8 cellular contexts compared by ENCODE assay signal in the genomic region with DNA sequence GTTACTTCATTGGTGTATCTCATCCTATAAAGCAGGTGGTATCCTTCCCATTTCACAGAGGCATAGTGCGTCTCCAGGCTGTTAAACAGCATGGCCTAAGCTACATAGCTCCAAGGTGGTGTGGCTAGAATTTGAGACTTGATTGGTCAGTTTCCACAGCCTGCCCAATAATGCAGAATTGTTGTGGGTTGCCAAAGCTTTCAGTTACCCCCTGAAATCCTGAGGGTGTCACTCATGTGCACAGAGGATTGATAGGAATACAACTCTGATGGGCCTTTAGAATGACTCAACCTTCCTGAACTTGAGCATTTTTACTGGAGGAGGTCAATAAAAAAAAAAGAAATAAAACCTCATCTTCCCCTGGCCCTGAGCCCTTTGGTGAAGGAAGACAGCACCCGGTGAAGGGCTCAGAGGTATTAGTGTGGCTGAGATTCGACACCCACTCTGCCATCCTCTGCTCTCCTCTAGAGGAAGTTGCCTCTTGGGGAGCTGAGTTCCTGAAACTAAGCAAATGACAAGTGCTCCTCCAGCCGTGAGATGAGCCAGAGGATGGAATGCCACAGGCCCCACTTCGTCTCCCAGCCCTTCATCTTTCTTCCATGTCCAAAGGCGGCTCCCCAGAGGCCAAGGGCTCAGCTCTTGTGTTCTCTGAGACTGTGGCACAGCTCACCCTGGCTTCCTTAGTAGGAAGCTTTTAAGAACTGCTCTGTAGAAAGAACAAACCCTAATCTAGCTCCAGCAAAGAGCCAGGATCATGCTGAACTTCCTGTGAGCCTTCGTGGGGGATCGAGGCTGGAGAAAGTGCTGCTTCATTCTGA. TPM values are rescaled to one million over a fixed set of nuclear protein-coding genes. Genes with fewer than 3 reads are reported as not detected.
A peak's percentile ranks its signal among the peaks of the same experiment; 100 is the strongest.
DNase-seq lines count a peak whose midpoint lies in the region; ATAC-seq, FAIRE-seq and TF ChIP-seq lines count a peak whose summit lies in the region.

No MANE protein-coding gene starts in this region.

- peak; percentile 58 to 65 for ATAC-seq in CD4-positive, CD25-positive, alpha-beta regulatory T cell (ENCODE audit: low read depth in 2 of 2)
- ATAC-seq in HG03432 (IDR thresholded peaks at IDR 0.05; ENCODE audit: unreplicated experiment) (peak; percentile 56), HG03457 (IDR thresholded peaks at IDR 0.05; ENCODE audit: unreplicated experiment) (no peak)
- peak; percentile 55 for ATAC-seq in activated CD8-positive, alpha-beta T cell treated with anti-CD3 and anti-CD28 coated beads for 36 hours

- peak overlapping the region; percentile 90 for H3K27ac ChIP-seq in CD4-positive, CD25-positive, alpha-beta regulatory T cell (ENCODE audit: insufficient read depth, low read length, poor library complexity, severe bottlenecking)
- H3K27ac ChIP-seq in transverse colon: peak overlapping the region; percentile 84 to 90 (median 88)

- POLR2A ChIA-PET in activated CD8-positive, alpha-beta T cell treated with anti-CD3 and anti-CD28 coated beads for 36 hours (lab: Charles Lee): interaction anchor here (0.6 to 2.9 kb wide), 9 partner anchors 9 to 80 kb away, joined by 3 to 27 read pairs (median 3); a partner anchor contains a TSS

- 36 to 50% methylated on average over 2 to 8 of the region's 8 CpGs for WGBS in transverse colon (ENCODE audit: low coverage in 1 of 2), 2 donors

- intact Hi-C loops in activated CD8-positive, alpha-beta T cell treated with anti-CD3 and anti-CD28 coated beads for 36 hours (cut with micrococcal nuclease): no loop called here
- intact Hi-C loops in transverse colon (cut with DNase I; ENCODE audit: low total_unique reads): no loop called here

- peak in 2 of 3 donors; percentile 26 to 68 for DNase-seq in CD4-positive, CD25-positive, alpha-beta regulatory T cell
- peak; percentile 48 for DNase-seq in GM19239 (ENCODE audit: insufficient read length, low spot score)
- DNase-seq in activated CD8-positive, alpha-beta T cell treated with anti-CD3 and anti-CD28 coated beads for 36 hours: peak; percentile 49
- peak; percentile 26 for DNase-seq in iris pigment epithelial cell (ENCODE audit: low read depth)
- DNase-seq in transverse colon: peak; percentile 35
- no peak for DNase-seq in effector CD8-positive, alpha-beta T cell (lab: John Stamatoyannopoulos, UW)

- peak overlapping the region; percentile 96 to 100 (median 98) for H3K4me3 Mint-ChIP-seq in CD4-positive, CD25-positive, alpha-beta regulatory T cell
- H3K4me3 Mint-ChIP-seq in activated CD8-positive, alpha-beta T cell treated with anti-CD3 and anti-CD28 coated beads for 36 hours: peak overlapping the region; percentile 99

- in situ Hi-C loops in transverse colon (cut with MboI; ENCODE audit: low pct_ligation_motif_present in 1 of 4, low pct_unique_long_range_greater_than_20kb in 1 of 4, low sequenced_read_pairs in 3 of 4): no loop called here

- H3K27me3 Mint-ChIP-seq in CD4-positive, CD25-positive, alpha-beta regulatory T cell: no peaks in the 10 kb centered on the region
- H3K27me3 Mint-ChIP-seq in activated CD8-positive, alpha-beta T cell treated with anti-CD3 and anti-CD28 coated beads for 36 hours: no peaks in the 10 kb centered on the region

- H3K9me3 ChIP-seq in CD4-positive, CD25-positive, alpha-beta regulatory T cell (ENCODE audit: control insufficient read depth in 2 of 2, low read length in 2 of 2): no peaks in the 10 kb centered on the region
- no peaks in the 10 kb centered on the region for H3K9me3 ChIP-seq in transverse colon

- FAIRE-seq in GM19239 (lab: Jason Lieb, UNC): peak; percentile 26

- no peaks in the 10 kb centered on the region for H3K27me3 ChIP-seq in CD4-positive, CD25-positive, alpha-beta regulatory T cell (ENCODE audit: control insufficient read depth, insufficient read depth, low read length)
- H3K27me3 ChIP-seq in transverse colon: no peaks in the 10 kb centered on the region

- peaks cover 6 to 77% (median 54%) of the 10 kb centered on the region in 4 donors for H3K4me1 Mint-ChIP-seq in CD4-positive, CD25-positive, alpha-beta regulatory T cell
- peaks cover 61% of the 10 kb centered on the region for H3K4me1 Mint-ChIP-seq in activated CD8-positive, alpha-beta T cell treated with anti-CD3 and anti-CD28 coated beads for 36 hours (ENCODE audit: low read depth)

- TF ChIP-seq EP300 in transverse colon (IDR thresholded peaks at IDR 0.05; ENCODE audit: low read depth): no peak

- peak overlapping the region; percentile 100 for H3K27ac Mint-ChIP-seq in CD4-positive, CD25-positive, alpha-beta regulatory T cell
- peak overlapping the region; percentile 100 for H3K27ac Mint-ChIP-seq in activated CD8-positive, alpha-beta T cell treated with anti-CD3 and anti-CD28 coated beads for 36 hours

- peaks cover 56% of the 10 kb centered on the region for H3K4me1 ChIP-seq in CD4-positive, CD25-positive, alpha-beta regulatory T cell (ENCODE audit: control insufficient read depth, insufficient read depth, low read length, poor library complexity, severe bottlenecking)
- H3K4me1 ChIP-seq in transverse colon: peaks cover 0 to 37% (median 30%) of the 10 kb centered on the region in 4 donors

- TF ChIP-seq CTCF in activated CD8-positive, alpha-beta T cell treated with anti-CD3 and anti-CD28 coated beads for 36 hours (IDR thresholded peaks at IDR 0.05): no peak
- no peak for TF ChIP-seq CTCF in transverse colon (IDR thresholded peaks at IDR 0.05)

- peaks cover 13% of the 10 kb centered on the region for H3K36me3 Mint-ChIP-seq in CD4-positive, CD25-positive, alpha-beta regulatory T cell
- peaks cover 14% of the 10 kb centered on the region for H3K36me3 Mint-ChIP-seq in activated CD8-positive, alpha-beta T cell treated with anti-CD3 and anti-CD28 coated beads for 36 hours (ENCODE audit: low read depth)

- CTCF ChIA-PET in activated CD8-positive, alpha-beta T cell treated with anti-CD3 and anti-CD28 coated beads for 36 hours (lab: Charles Lee): interaction anchor here (1.0 to 2.0 kb wide), 10 partner anchors 9 to 97 kb away, joined by 3 to 5 read pairs (median 4); a partner anchor contains a TSS

- H3K9me3 Mint-ChIP-seq in CD4-positive, CD25-positive, alpha-beta regulatory T cell: no peaks in the 10 kb centered on the region
- peaks cover 11% of the 10 kb centered on the region for H3K9me3 Mint-ChIP-seq in activated CD8-positive, alpha-beta T cell treated with anti-CD3 and anti-CD28 coated beads for 36 hours

- H3K4me3 ChIP-seq in CD4-positive, CD25-positive, alpha-beta regulatory T cell (ENCODE audit: low read depth, low read length): peak overlapping the region; percentile 97
- peak overlapping the region; percentile 5 to 60 (median 38) for H3K4me3 ChIP-seq in transverse colon

- peak; percentile 36 for TF ChIP-seq POLR2A in transverse colon (IDR thresholded peaks at IDR 0.05)

- H3K36me3 ChIP-seq in CD4-positive, CD25-positive, alpha-beta regulatory T cell (ENCODE audit: control insufficient read depth, insufficient read depth, low read length): no peaks in the 10 kb centered on the region
- no peaks in the 10 kb centered on the region for H3K36me3 ChIP-seq in transverse colon

RNA-seq across cellular contexts. Expression of a gene that starts 1.0 kb away (rescaled TPM):
- 63.7 TPM for total RNA-seq in CD4-positive, CD25-positive, alpha-beta regulatory T cell
- 10 to 100 TPM; 74.8 to 94.4 (median 80.9) TPM for polyA plus RNA-seq in CD4-positive, CD25-positive, alpha-beta regulatory T cell
- 10 to 100 TPM; 33.7 to 34.1 TPM for total RNA-seq in activated CD8-positive, alpha-beta T cell treated with anti-CD3 and anti-CD28 coated beads for 36 hours
- total RNA-seq in transverse colon: 100 to 1,000 TPM in 3 of 4 donors, 10 to 100 TPM in 1; 91.6 to 315 (median 178) TPM
